Comparison of ENCODE assay signal across 15 cellular contexts in genomic region chr13:50248537-50249521, GRCh38.
DNase-seq lines count a peak whose midpoint lies in the region; ATAC-seq, FAIRE-seq and TF ChIP-seq lines count a peak whose summit lies in the region.
"Had no signal": no experiment of that assay in that cellular context is flagged by ENCODE, and none has a peak within 500 bp of the region (broad histone marks: within the 10 kb centered on the region; RNA-seq: fewer than 3 reads in every experiment).

No MANE protein-coding gene starts in this region.

- H3K36me3 Mint-ChIP-seq in CD4-positive, alpha-beta memory T cell, result no peaks in the 10 kb centered on the region
- no peaks in the 10 kb centered on the region for H3K36me3 Mint-ChIP-seq in activated naive CD8-positive, alpha-beta T cell treated with anti-CD3 and anti-CD28 coated beads, Interleukin-2, amount 50 U/mL, for 24 hours (ENCODE audit: low read depth)
- peaks cover 34% of the 10 kb centered on the region for H3K36me3 Mint-ChIP-seq in natural killer cell treated with Interleukin-12 subunit alpha and Interleukin-12 subunit beta and Interleukin-15 and Interleukin-18, amount 100 ng/mL, for 72 hours
- H3K36me3 Mint-ChIP-seq in MCF 10A (ENCODE audit: insufficient read depth, unreplicated experiment), result no peaks in the 10 kb centered on the region

- POLR2A ChIA-PET in CD4-positive, alpha-beta memory T cell (lab: Charles Lee; ENCODE audit: partially characterized antibody), result interaction anchor here (0.6 to 1.7 kb wide), 4 partner anchors 10 to 252 kb away, joined by 3 to 10 read pairs (median 4); partner anchors contain the start of gene TRIM13
- POLR2A ChIA-PET in MCF 10A (lab: Yijun Ruan, JAX), result interaction anchor here (1.4 kb wide), 1 partner anchor 13 kb away, joined by 3 read pairs; no protein-coding TSS in a partner anchor

- 0 out of 2 replicates have a peak overlapping the region, but pooled peaks have one; percentile 11 for H2AFZ ChIP-seq in Karpas-422 (ENCODE audit: low read length)

- no peak overlapping the region for H3K4me3 ChIP-seq in CD4-positive, alpha-beta memory T cell (ENCODE audit: low read length in 2 of 2)
- H3K4me3 ChIP-seq in Karpas-422 (ENCODE audit: low read length), result no peak overlapping the region
- H3K4me3 ChIP-seq: lung had no signal

- H3K4me2 ChIP-seq in Karpas-422 (ENCODE audit: low read depth, low read length, poor library complexity, severe bottlenecking), result peak overlapping the region; percentile 10

- H4K20me1 ChIP-seq in Karpas-422 (ENCODE audit: insufficient read depth, low read depth, low read length), result no peaks in the 10 kb centered on the region

- peak overlapping the region; percentile 63 to 91 (median 88) for H3K27ac Mint-ChIP-seq in CD4-positive, alpha-beta memory T cell
- peak overlapping the region; percentile 15 for H3K27ac Mint-ChIP-seq in activated naive CD8-positive, alpha-beta T cell treated with anti-CD3 and anti-CD28 coated beads, Interleukin-2, amount 50 U/mL, for 24 hours
- H3K27ac Mint-ChIP-seq in natural killer cell treated with Interleukin-12 subunit alpha and Interleukin-12 subunit beta and Interleukin-15 and Interleukin-18, amount 100 ng/mL, for 72 hours, result peak overlapping the region; percentile 89 to 97
- H3K27ac Mint-ChIP-seq in MCF 10A (ENCODE audit: low read depth, unreplicated experiment), result no peak overlapping the region

- TF ChIP-seq CTCF in MCF 10A (IDR thresholded peaks at IDR 0.05; ENCODE audit: unreplicated experiment), result no peak

- ATAC-seq in activated naive CD8-positive, alpha-beta T cell treated with anti-CD3 and anti-CD28 coated beads, Interleukin-2, amount 50 U/mL, for 24 hours, result no peak
- peak; percentile 74 to 77 for ATAC-seq in natural killer cell treated with Interleukin-12 subunit alpha and Interleukin-12 subunit beta and Interleukin-15 and Interleukin-18, amount 100 ng/mL, for 72 hours
- ATAC-seq: PC-3 had no signal

- H3K27ac ChIP-seq in CD4-positive, alpha-beta memory T cell (ENCODE audit: low read depth, low read length), result peak overlapping the region; percentile 18
- H3K27ac ChIP-seq in Karpas-422 (ENCODE audit: low read length), result no peak overlapping the region

- no peak for FAIRE-seq in HTR-8/SVneo (lab: Jason Lieb, UNC)

- no peak overlapping the region for H3K9ac ChIP-seq in Karpas-422 (ENCODE audit: low read length)

- peak overlapping the region in 7 of 8 donors; percentile 17 to 71 (median 47) for H3K4me3 Mint-ChIP-seq in CD4-positive, alpha-beta memory T cell
- H3K4me3 Mint-ChIP-seq in activated naive CD8-positive, alpha-beta T cell treated with anti-CD3 and anti-CD28 coated beads, Interleukin-2, amount 50 U/mL, for 24 hours, result no peak overlapping the region
- H3K4me3 Mint-ChIP-seq in natural killer cell treated with Interleukin-12 subunit alpha and Interleukin-12 subunit beta and Interleukin-15 and Interleukin-18, amount 100 ng/mL, for 72 hours, result peak overlapping the region; percentile 80
- H3K4me3 Mint-ChIP-seq in MCF 10A (ENCODE audit: unreplicated experiment), result no peak overlapping the region
- H3K4me3 Mint-ChIP-seq: nephron had no signal

- H3K27me3 ChIP-seq in CD4-positive, alpha-beta memory T cell (ENCODE audit: insufficient read depth, low read length), result no peaks in the 10 kb centered on the region
- H3K27me3 ChIP-seq in Karpas-422 (ENCODE audit: low read length), result no peaks in the 10 kb centered on the region

- H3K79me2 ChIP-seq in Karpas-422 (ENCODE audit: low read length), result no peaks in the 10 kb centered on the region

- CTCF ChIA-PET in CD4-positive, alpha-beta memory T cell (lab: Charles Lee; ENCODE audit: partially characterized antibody), result interaction anchor here (0.7 to 1.4 kb wide), 2 partner anchors 14 to 28 kb away, joined by 3 to 4 read pairs; no protein-coding TSS in a partner anchor
- CTCF ChIA-PET in MCF 10A (lab: Yijun Ruan, JAX), result interaction anchor here (0.6 to 1.1 kb wide), 2 partner anchors 143 to 155 kb away, joined by 3 read pairs; no protein-coding TSS in a partner anchor

- no peaks in the 10 kb centered on the region for H3K36me3 ChIP-seq in CD4-positive, alpha-beta memory T cell (ENCODE audit: insufficient read depth, low read length)
- H3K36me3 ChIP-seq in Karpas-422 (ENCODE audit: insufficient read depth, low read length), result no peaks in the 10 kb centered on the region

- peaks cover 0 to 3% (median 0%) of the 10 kb centered on the region in 8 donors for H3K9me3 Mint-ChIP-seq in CD4-positive, alpha-beta memory T cell
- H3K9me3 Mint-ChIP-seq in activated naive CD8-positive, alpha-beta T cell treated with anti-CD3 and anti-CD28 coated beads, Interleukin-2, amount 50 U/mL, for 24 hours, result peaks cover 6% of the 10 kb centered on the region
- peaks cover 16% of the 10 kb centered on the region for H3K9me3 Mint-ChIP-seq in natural killer cell treated with Interleukin-12 subunit alpha and Interleukin-12 subunit beta and Interleukin-15 and Interleukin-18, amount 100 ng/mL, for 72 hours
- H3K9me3 Mint-ChIP-seq in MCF 10A (ENCODE audit: unreplicated experiment), result no peaks in the 10 kb centered on the region
- H3K9me3 Mint-ChIP-seq: nephron had no signal

- peaks cover 42% of the 10 kb centered on the region for H3K4me1 ChIP-seq in CD4-positive, alpha-beta memory T cell (ENCODE audit: insufficient read depth, low read length)
- peaks cover 44% of the 10 kb centered on the region for H3K4me1 ChIP-seq in Karpas-422 (ENCODE audit: low read length)

- BruUV-seq in MCF 10A (replicated peaks; lab: Mats Ljungman, UMichigan), result no TSS peak

- no peaks in the 10 kb centered on the region for H3K27me3 Mint-ChIP-seq in CD4-positive, alpha-beta memory T cell
- peaks cover 12% of the 10 kb centered on the region for H3K27me3 Mint-ChIP-seq in activated naive CD8-positive, alpha-beta T cell treated with anti-CD3 and anti-CD28 coated beads, Interleukin-2, amount 50 U/mL, for 24 hours
- H3K27me3 Mint-ChIP-seq in natural killer cell treated with Interleukin-12 subunit alpha and Interleukin-12 subunit beta and Interleukin-15 and Interleukin-18, amount 100 ng/mL, for 72 hours, result no peaks in the 10 kb centered on the region
- H3K27me3 Mint-ChIP-seq in MCF 10A (ENCODE audit: insufficient read depth, unreplicated experiment), result no peaks in the 10 kb centered on the region

- intact Hi-C loops in CD4-positive, alpha-beta memory T cell (cut with micrococcal nuclease), result no loop called here
- intact Hi-C loops in MCF 10A (cut with micrococcal nuclease), result no loop called here

- peak in 2 of 5 donors; percentile 19 to 31 for DNase-seq in CD4-positive, alpha-beta memory T cell
- DNase-seq in Karpas-422 (no peak), MCF 10A (ENCODE audit: unreplicated experiment) (no peak), HTR-8/SVneo (ENCODE audit: insufficient read length, low spot score) (no peak), iPS-NIHi7 (ENCODE audit: extremely low spot score) (no peak)
- DNase-seq in activated naive CD8-positive, alpha-beta T cell treated with anti-CD3 and anti-CD28 coated beads, Interleukin-2, amount 50 U/mL, for 24 hours, result no peak
- DNase-seq in natural killer cell treated with Interleukin-12 subunit alpha and Interleukin-12 subunit beta and Interleukin-15 and Interleukin-18, amount 100 ng/mL, for 72 hours (ENCODE audit: low spot score), result peak; percentile 68
- DNase-seq: activated effector memory CD4-positive, alpha-beta T cell treated with anti-CD3 and anti-CD28 coated beads, Interleukin-2, amount 50 U/mL, for 16 hours; aorta; foreskin melanocyte; NCI-H2081 treated with DMSO at 0.1 percent for 48 hours; NCI-H526; PC-3 had no signal

- H3K4me1 Mint-ChIP-seq in CD4-positive, alpha-beta memory T cell, result peaks cover 34 to 55% (median 50%) of the 10 kb centered on the region in 4 donors
- H3K4me1 Mint-ChIP-seq in activated naive CD8-positive, alpha-beta T cell treated with anti-CD3 and anti-CD28 coated beads, Interleukin-2, amount 50 U/mL, for 24 hours, result peaks cover 40% of the 10 kb centered on the region
- peaks cover 74 to 86% of the 10 kb centered on the region in 2 donors for H3K4me1 Mint-ChIP-seq in natural killer cell treated with Interleukin-12 subunit alpha and Interleukin-12 subunit beta and Interleukin-15 and Interleukin-18, amount 100 ng/mL, for 72 hours (ENCODE audit: low read depth in 2 of 2)
- H3K4me1 Mint-ChIP-seq in MCF 10A (ENCODE audit: insufficient read depth, unreplicated experiment), result peaks cover 17% of the 10 kb centered on the region

- H3K9me2 ChIP-seq in Karpas-422 (replicated peaks; ENCODE audit: insufficient read depth, low read length), result no peaks in the 10 kb centered on the region

- H3K9me3 ChIP-seq in CD4-positive, alpha-beta memory T cell (ENCODE audit: control insufficient read depth in 1 of 2, low read length in 2 of 2), result no peaks in the 10 kb centered on the region
- no peaks in the 10 kb centered on the region for H3K9me3 ChIP-seq in Karpas-422 (ENCODE audit: low read length)

Comparison
In these comparisons a context has a peak if more than half of its experiments do, and no peak if none do; other contexts are left out.
1. H3K4me3 Mint-ChIP-seq: peak in CD4-positive, alpha-beta memory T cell (7 of 8) and natural killer cell treated with Interleukin-12 subunit alpha and Interleukin-12 subunit beta and Interleukin-15 and Interleukin-18, amount 100 ng/mL, for 72 hours (single experiment); none in activated naive CD8-positive, alpha-beta T cell treated with anti-CD3 and anti-CD28 coated beads, Interleukin-2, amount 50 U/mL, for 24 hours (single experiment) and MCF 10A (single experiment).